In the genomic region with DNA sequence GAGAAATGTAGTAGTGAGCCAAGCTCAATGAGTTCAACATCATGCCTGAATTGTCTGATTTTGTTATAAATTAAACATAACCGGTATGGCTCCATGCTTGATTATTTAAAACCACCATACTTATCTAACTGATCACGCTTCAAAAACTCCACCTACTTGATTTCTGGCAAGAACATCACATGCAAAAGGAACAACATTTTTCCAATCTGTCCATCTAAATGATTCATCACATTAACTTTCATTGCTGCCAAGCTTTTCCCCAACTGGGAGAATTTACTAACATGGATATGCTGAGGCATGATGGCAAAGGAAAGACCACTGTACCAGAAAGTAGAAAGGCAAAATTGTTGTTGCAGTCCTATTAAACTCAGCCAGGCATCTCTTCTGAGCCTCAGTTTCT, we compare ENCODE assay signal across 17 cellular contexts.
"Had no signal": no experiment of that assay in that cellular context is flagged by ENCODE, and none has a peak within 500 bp of the region (broad histone marks: within the 10 kb centered on the region; RNA-seq: fewer than 3 reads in every experiment).

No MANE protein-coding gene starts in this region.

- DNase-seq: activated CD4-positive, alpha-beta memory T cell treated with anti-CD3 and anti-CD28 coated beads, Interleukin-2, amount 10 ng/mL, durations not matched to agents 7 days and 5 days; activated CD4-positive, alpha-beta T cell treated with anti-CD3 and anti-CD28 coated beads for 48 hours; activated CD4-positive, CD25-positive, alpha-beta regulatory T cell; activated CD8-positive, alpha-beta memory T cell treated with anti-CD3 and anti-CD28 coated beads, Interleukin-2, amount 10 ng/mL, durations not matched to agents 7 days and 5 days; activated naive CD4-positive, alpha-beta T cell; activated naive CD8-positive, alpha-beta T cell treated with anti-CD3 and anti-CD28 coated beads for 36 hours; amygdala; brain microvascular endothelial cell; erythroblast; lower lobe of right lung; stimulated activated CD8-positive, alpha-beta memory T cell treated with anti-CD3 and anti-CD28 coated beads, Interleukin-4, amount 100 ng/mL, for 48 hours; stimulated activated naive CD4-positive, alpha-beta T cell treated with Interleukin-2 at 50 U/mL for 16 hours; T-cell; T-helper 9 cell; thyroid gland had no signal

- H3K27ac ChIP-seq: brain microvascular endothelial cell, coronary artery, lower lobe of right lung, thyroid gland had no signal

- H3K4me1 ChIP-seq: thyroid gland had no signal

- H3K4me3 ChIP-seq: coronary artery, lower lobe of right lung, thyroid gland had no signal

- ATAC-seq: activated CD8-positive, alpha-beta memory T cell treated with anti-CD3 and anti-CD28 coated beads, Interleukin-2, amount 10 ng/mL, durations not matched to agents 7 days and 5 days; lower lobe of right lung; natural killer cell treated with Interleukin-12 subunit alpha and Interleukin-12 subunit beta and Interleukin-15 and Interleukin-18, amount 100 ng/mL, for 72 hours; T-cell had no signal

- H3K27me3 ChIP-seq: brain microvascular endothelial cell, thyroid gland had no signal

- H3K9me3 ChIP-seq: lower lobe of right lung, thyroid gland had no signal

- H3K36me3 ChIP-seq: brain microvascular endothelial cell, lower lobe of right lung, thyroid gland had no signal
